ENCODE assay signal across 8 cellular contexts in the genomic region with DNA sequence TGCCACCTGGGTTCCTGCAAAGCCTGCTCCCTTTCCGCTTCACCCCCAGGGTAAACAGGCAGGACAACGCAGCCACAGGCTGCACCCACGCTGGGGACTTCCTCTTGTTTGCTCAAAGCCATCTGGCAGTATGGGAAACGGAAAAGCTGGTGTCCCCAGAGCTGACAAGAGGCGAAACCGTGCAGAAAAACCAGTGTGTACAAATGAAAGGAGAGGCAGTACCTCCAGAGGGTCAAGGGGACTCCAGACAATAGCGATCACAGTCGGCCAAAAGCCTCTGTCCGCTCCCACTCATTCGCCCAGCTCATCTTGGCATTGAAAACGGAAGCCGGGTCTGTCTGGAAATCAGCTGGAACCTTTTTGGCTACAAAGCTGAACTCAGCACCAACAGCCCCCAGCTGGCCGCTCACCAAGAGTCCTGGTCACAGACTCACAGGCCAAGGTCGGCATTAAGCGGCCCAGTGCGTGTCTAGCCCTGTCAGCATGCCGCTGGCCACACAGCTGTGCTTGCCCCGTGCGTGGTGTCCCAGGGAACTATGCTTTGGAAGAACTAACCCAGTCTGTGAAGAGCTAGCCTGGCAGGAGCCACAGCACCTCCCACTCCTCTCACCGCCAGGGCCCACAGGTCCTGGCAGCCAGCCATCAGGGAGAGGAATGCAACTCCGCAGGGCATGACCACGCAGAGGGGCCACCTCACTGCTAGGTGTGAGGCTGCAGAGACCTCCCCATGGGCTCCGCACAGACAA. TPM values are rescaled to one million over a fixed set of nuclear protein-coding genes. Genes with fewer than 3 reads are reported as not detected.
DNase-seq lines count a peak whose midpoint lies in the region; ATAC-seq, FAIRE-seq and TF ChIP-seq lines count a peak whose summit lies in the region.

No MANE protein-coding gene starts in this region.

- POLR2A ChIA-PET in MCF 10A (lab: Yijun Ruan, JAX): interaction anchor here (0.6 to 2.2 kb wide), 16 partner anchors 8 to 215 kb away, joined by 3 to 12 read pairs (median 4); a partner anchor contains a TSS
- POLR2A ChIA-PET in HepG2 (lab: Yijun Ruan, JAX): interaction anchor here (0.6 to 2.1 kb wide), 28 partner anchors 8 to 377 kb away, joined by 3 to 19 read pairs (median 5); no protein-coding TSS in a partner anchor

- TF ChIP-seq CTCF in MCF 10A (IDR thresholded peaks at IDR 0.05; ENCODE audit: unreplicated experiment) (no peak), HepG2 (CRISPR knock-in tag; IDR thresholded peaks at IDR 0.05) (0 out of 2 replicates have a peak, but pooled peaks have one; percentile 3), thoracic aorta (IDR thresholded peaks at IDR 0.05) (peak; percentile 11)

- H4K20me1 ChIP-seq in HepG2 (ENCODE audit: insufficient read depth, low read length): peaks cover 16% of the 10 kb centered on the region

- peak; percentile 58 for FAIRE-seq in HepG2 (lab: Jason Lieb, UNC)

- H3K4me1 Mint-ChIP-seq in MCF 10A (ENCODE audit: insufficient read depth, unreplicated experiment): peaks cover 52% of the 10 kb centered on the region

- H3K9me3 Mint-ChIP-seq in MCF 10A (ENCODE audit: unreplicated experiment): no peaks in the 10 kb centered on the region

- peak; percentile 43 to 45 for TF ChIP-seq POLR2A in HepG2 (IDR thresholded peaks at IDR 0.05; ENCODE audit: insufficient read depth in 1 of 2, low read depth in 2 of 2, low read length in 2 of 2)

- H3K36me3 Mint-ChIP-seq in MCF 10A (ENCODE audit: insufficient read depth, unreplicated experiment): peaks cover 61% of the 10 kb centered on the region

- peak in 1 of 2 experiments; percentile 50; a peak in 2 of 4 replicates for TF ChIP-seq EP300 in HepG2 (IDR thresholded peaks at IDR 0.05; ENCODE audit: low read depth in 2 of 2, low read length in 2 of 2)
- TF ChIP-seq EP300 in HepG2 (CRISPR knock-in tag; IDR thresholded peaks at IDR 0.05; ENCODE audit: borderline replicate concordance): peak; percentile 17; the same call in 1 of the 2 replicates

- peaks cover 86% of the 10 kb centered on the region for H3K79me2 ChIP-seq in HepG2 (ENCODE audit: insufficient read depth, low read length)

- peak; percentile 98 for DNase-seq in Daoy (ENCODE audit: low read depth)
- peak; percentile 61 for DNase-seq in NCI-H2029 (lab: John Stamatoyannopoulos, UW)
- DNase-seq in MCF 10A (ENCODE audit: unreplicated experiment): peak; percentile 81
- peak; percentile 90 for DNase-seq in HepG2 (ENCODE audit: low spot score)
- DNase-seq in thoracic aorta (ENCODE audit: low spot score): peak; percentile 63
- no peak for DNase-seq in RKO (ENCODE audit: low spot score)
- no peak for DNase-seq in central memory CD4-positive, alpha-beta T cell

- H3K27ac ChIP-seq in HepG2 (ENCODE audit: extremely low read length, insufficient read depth, low read length) (peak overlapping the region; percentile 80), thoracic aorta (peak overlapping the region; percentile 87 to 91)

- ATAC-seq in HepG2: peak; percentile 70
- peak; percentile 16 for ATAC-seq in thoracic aorta (ENCODE audit: insufficient number of reproducible peaks, low FRiP score, low read depth)
- no peak for ATAC-seq in HG02763 (IDR thresholded peaks at IDR 0.05; ENCODE audit: unreplicated experiment)

- no peaks in the 10 kb centered on the region for H3K9me3 ChIP-seq in HepG2 (ENCODE audit: low read length)
- no peaks in the 10 kb centered on the region for H3K9me3 ChIP-seq in thoracic aorta

- no peak overlapping the region for H2AFZ ChIP-seq in HepG2 (ENCODE audit: low read length)

- BruUV-seq in MCF 10A (replicated peaks; lab: Mats Ljungman, UMichigan) (no TSS peak), HepG2 (replicated peaks; lab: Mats Ljungman, UMichigan) (no TSS peak)

- H3K4me3 ChIP-seq in HepG2 (replicated peaks in 1 of 3; ENCODE audit: insufficient read depth in 1 of 3, low read depth in 2 of 3, low read length in 3 of 3): peak overlapping the region; percentile 5 to 65 (median 43); a peak in 4 of 6 replicates
- peak overlapping the region; percentile 53 for H3K4me3 ChIP-seq in thoracic aorta

- H3K4me1 ChIP-seq in HepG2 (ENCODE audit: insufficient read depth, low read length): peaks cover 81% of the 10 kb centered on the region
- H3K4me1 ChIP-seq in thoracic aorta (ENCODE audit: control insufficient read depth in 1 of 2, low read depth in 2 of 2): peaks cover 37 to 77% of the 10 kb centered on the region in 2 donors

- H3K36me3 ChIP-seq in HepG2 (replicated peaks in 1 of 2; ENCODE audit: control insufficient read depth in 1 of 2, insufficient read depth in 2 of 2, low read length in 2 of 2) (peaks cover 6 to 20% of the 10 kb centered on the region in 2 experiments; a peak in 4 of 5 replicates), thoracic aorta (no peaks in the 10 kb centered on the region)

- peak overlapping the region; percentile 55 for H3K4me3 Mint-ChIP-seq in MCF 10A (ENCODE audit: unreplicated experiment)

- CTCF ChIA-PET in MCF 10A (lab: Yijun Ruan, JAX) (interaction anchor here (0.6 to 2.2 kb wide), 17 partner anchors 8 to 533 kb away, joined by 3 to 11 read pairs (median 4); no protein-coding TSS in a partner anchor), HepG2 (lab: Yijun Ruan, JAX; ENCODE audit: low intra/inter-chr PET ratio, low total read pairs) (no interaction called here)

- in situ Hi-C loops in HepG2 (cut with HindIII; ENCODE audit: extremely low pct_ligation_motif_present, low pct_unique_long_range_greater_than_20kb): no loop called here

- H3K27ac Mint-ChIP-seq in MCF 10A (ENCODE audit: low read depth, unreplicated experiment): peak overlapping the region; percentile 85

- H3K27me3 ChIP-seq in HepG2 (ENCODE audit: control insufficient read depth in 1 of 2, insufficient read depth in 2 of 2, low read length in 2 of 2): no peaks in the 10 kb centered on the region
- H3K27me3 ChIP-seq in thoracic aorta (replicated peaks; ENCODE audit: insufficient read depth): no peaks in the 10 kb centered on the region

- TF ChIP-seq RAD21 in HepG2 (CRISPR knock-in tag; IDR thresholded peaks at IDR 0.05): peak; percentile 30; the same call in 1 of the 2 replicates

- H3K27me3 Mint-ChIP-seq in MCF 10A (ENCODE audit: insufficient read depth, unreplicated experiment): no peaks in the 10 kb centered on the region

- peak overlapping the region; percentile 55 for H3K9ac ChIP-seq in HepG2 (ENCODE audit: insufficient read depth, low read depth, low read length)

- intact Hi-C loops in MCF 10A (cut with micrococcal nuclease): loop anchor here (5.0 kb wide), 1 partner anchor 119 kb away; no protein-coding TSS in a partner anchor
- intact Hi-C loops in HepG2 (cut with micrococcal nuclease; ENCODE audit: unreplicated experiment): loop anchor here (1.0 to 5.0 kb wide), 4 partner anchors 31 to 161 kb away; no protein-coding TSS in a partner anchor

- WGBS in HepG2 (ENCODE audit: low lambda C conversion rate): 0% methylated on average over 12 of the region's 23 CpGs

- H3K4me2 ChIP-seq in HepG2 (ENCODE audit: low read depth, low read length): peak overlapping the region; percentile 83

TF ChIP-seq in HepG2, 621 proteins besides CTCF, POLR2A, EP300 and RAD21 (continues in another document):
- TF ChIP-seq, protein P1, sequence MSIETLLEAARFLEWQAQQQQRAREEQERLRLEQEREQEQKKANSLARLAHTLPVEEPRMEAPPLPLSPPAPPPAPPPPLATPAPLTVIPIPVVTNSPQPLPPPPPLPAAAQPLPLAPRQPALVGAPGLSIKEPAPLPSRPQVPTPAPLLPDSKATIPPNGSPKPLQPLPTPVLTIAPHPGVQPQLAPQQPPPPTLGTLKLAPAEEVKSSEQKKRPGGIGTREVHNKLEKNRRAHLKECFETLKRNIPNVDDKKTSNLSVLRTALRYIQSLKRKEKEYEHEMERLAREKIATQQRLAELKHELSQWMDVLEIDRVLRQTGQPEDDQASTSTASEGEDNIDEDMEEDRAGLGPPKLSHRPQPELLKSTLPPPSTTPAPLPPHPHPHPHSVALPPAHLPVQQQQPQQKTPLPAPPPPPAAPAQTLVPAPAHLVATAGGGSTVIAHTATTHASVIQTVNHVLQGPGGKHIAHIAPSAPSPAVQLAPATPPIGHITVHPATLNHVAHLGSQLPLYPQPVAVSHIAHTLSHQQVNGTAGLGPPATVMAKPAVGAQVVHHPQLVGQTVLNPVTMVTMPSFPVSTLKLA (IDR thresholded peaks at IDR 0.05): no peak
- TF ChIP-seq GTF3A (CRISPR knock-in tag; conservative IDR thresholded peaks at IDR 0.05): 0 out of 2 replicates have a peak, but pooled peaks have one; percentile 82
- TF ChIP-seq ARNT2 (CRISPR knock-in tag; IDR thresholded peaks at IDR 0.05; ENCODE audit: low read depth): peak; percentile 15; the same call in 1 of the 2 replicates
- peak; percentile 92; the same call in 1 of the 2 replicates for TF ChIP-seq SSRP1 (CRISPR knock-in tag; IDR thresholded peaks at IDR 0.05)
- peak; percentile 64 for TF ChIP-seq PITX1 (CRISPR knock-in tag; IDR thresholded peaks at IDR 0.05)
- TF ChIP-seq FOXO1 (CRISPR knock-in tag; IDR thresholded peaks at IDR 0.05): peak; percentile 83

RNA-seq across cellular contexts. Expression of a gene that starts 10.4 kb away (rescaled TPM):
- 58.3 and 58.4 TPM in 2 replicates for total RNA-seq in Daoy (2014; rRNA removed; shearing (Covaris generic))
- total RNA-seq in MCF 10A (2022) (30.1 and 33.3 TPM in 2 replicates), HepG2 (2016; rRNA removed; fragmentation: Illumina TruSeq; extraction: Trizol) (51.3 and 55.7 TPM in 2 replicates), thoracic aorta (100 to 1,000 TPM; 138 to 151 TPM)
- 14.9 and 19.1 TPM in 2 replicates for total RNA-seq in HepG2 (2016; cell fraction: cytosol; rRNA removed; fragmentation: Illumina TruSeq; extraction: Trizol; ENCODE audit: low read depth)
- 45.5 and 52.6 TPM in 2 replicates for total RNA-seq in HepG2 (2016; cell fraction: insoluble cytoplasmic fraction; rRNA removed; fragmentation: Illumina TruSeq; extraction: Trizol)
- total RNA-seq in HepG2 (2016; cell fraction: membrane; rRNA removed; fragmentation: Illumina TruSeq; extraction: Trizol): 16.6 and 16.8 TPM in 2 replicates
- total RNA-seq in HepG2 (2016; cell fraction: nucleus; rRNA removed; fragmentation: Illumina TruSeq; extraction: Trizol): 72.4 and 83.0 TPM in 2 replicates
- polyA plus RNA-seq in HepG2 (2011; rRNA removed): 52.9 and 55.1 TPM in 2 replicates
- 28.4 and 33.2 TPM in 2 replicates for polyA plus RNA-seq in HepG2 (2011; cell fraction: cytosol; rRNA removed)
- 76.4 and 98.4 TPM in 2 replicates for polyA plus RNA-seq in HepG2 (2011; cell fraction: nucleus; rRNA removed)
- 48.6 and 60.6 TPM in 2 replicates for polyA plus RNA-seq in HepG2 (2012)
- polyA plus RNA-seq in HepG2 (2016; cell fraction: cytosol; fragmentation: Illumina TruSeq; extraction: Trizol; ENCODE audit: low read depth): 1.6 and 1.9 TPM in 2 replicates
- 32.3 and 39.6 TPM in 2 replicates for polyA plus RNA-seq in HepG2 (2016; cell fraction: insoluble cytoplasmic fraction; fragmentation: Illumina TruSeq; extraction: Trizol; ENCODE audit: low read depth)
- 3.7 and 4.3 TPM in 2 replicates for polyA plus RNA-seq in HepG2 (2016; cell fraction: membrane; fragmentation: Illumina TruSeq; extraction: Trizol; ENCODE audit: low read depth)
- 56.5 and 64.9 TPM in 2 replicates for polyA plus RNA-seq in HepG2 (2016; cell fraction: nucleus; fragmentation: Illumina TruSeq; extraction: Trizol; ENCODE audit: insufficient read depth, low read depth)
- polyA minus RNA-seq in HepG2 (2011; rRNA and poly(A)+ RNA removed; ENCODE audit: low replicate concordance): 29.7 and 302 TPM in 2 replicates
- 53.8 and 56.5 TPM in 2 replicates for polyA minus RNA-seq in HepG2 (2011; cell fraction: cytosol; rRNA and poly(A)+ RNA removed)
- polyA minus RNA-seq in HepG2 (2011; cell fraction: nucleus; rRNA and poly(A)+ RNA removed): 139 and 170 TPM in 2 replicates

Comparison
In these comparisons a context has a peak if more than half of its experiments do, and no peak if none do; other contexts are left out.
1. DNase-seq: peak in Daoy (single experiment), NCI-H2029 (single experiment), MCF 10A (single experiment), HepG2 (single experiment) and thoracic aorta (single experiment); none in RKO (single experiment) and central memory CD4-positive, alpha-beta T cell (single experiment).